Comparison of ENCODE assay signal across 1 cellular context in genomic region chr4:48858130-48858529, GRCh38.
TF ChIP-seq lines count a peak whose summit lies in the region.

No MANE protein-coding gene starts in this region.

TF ChIP-seq in HepG2, 621 proteins besides CTCF, POLR2A, EP300 and RAD21:
- TF ChIP-seq ZNF574 (CRISPR knock-in tag; IDR thresholded peaks at IDR 0.05) = no peak
- no peak for TF ChIP-seq CAMTA2 (CRISPR knock-in tag; IDR thresholded peaks at IDR 0.05; ENCODE audit: borderline replicate concordance)
- no peak for TF ChIP-seq SNAPC4 (CRISPR knock-in tag; IDR thresholded peaks at IDR 0.05)
- TF ChIP-seq SNAPC5 (CRISPR knock-in tag; IDR thresholded peaks at IDR 0.05; ENCODE audit: borderline replicate concordance) = no peak
TF ChIP-seq in HepG2: peak in this region for 0.
